In the genomic region with DNA sequence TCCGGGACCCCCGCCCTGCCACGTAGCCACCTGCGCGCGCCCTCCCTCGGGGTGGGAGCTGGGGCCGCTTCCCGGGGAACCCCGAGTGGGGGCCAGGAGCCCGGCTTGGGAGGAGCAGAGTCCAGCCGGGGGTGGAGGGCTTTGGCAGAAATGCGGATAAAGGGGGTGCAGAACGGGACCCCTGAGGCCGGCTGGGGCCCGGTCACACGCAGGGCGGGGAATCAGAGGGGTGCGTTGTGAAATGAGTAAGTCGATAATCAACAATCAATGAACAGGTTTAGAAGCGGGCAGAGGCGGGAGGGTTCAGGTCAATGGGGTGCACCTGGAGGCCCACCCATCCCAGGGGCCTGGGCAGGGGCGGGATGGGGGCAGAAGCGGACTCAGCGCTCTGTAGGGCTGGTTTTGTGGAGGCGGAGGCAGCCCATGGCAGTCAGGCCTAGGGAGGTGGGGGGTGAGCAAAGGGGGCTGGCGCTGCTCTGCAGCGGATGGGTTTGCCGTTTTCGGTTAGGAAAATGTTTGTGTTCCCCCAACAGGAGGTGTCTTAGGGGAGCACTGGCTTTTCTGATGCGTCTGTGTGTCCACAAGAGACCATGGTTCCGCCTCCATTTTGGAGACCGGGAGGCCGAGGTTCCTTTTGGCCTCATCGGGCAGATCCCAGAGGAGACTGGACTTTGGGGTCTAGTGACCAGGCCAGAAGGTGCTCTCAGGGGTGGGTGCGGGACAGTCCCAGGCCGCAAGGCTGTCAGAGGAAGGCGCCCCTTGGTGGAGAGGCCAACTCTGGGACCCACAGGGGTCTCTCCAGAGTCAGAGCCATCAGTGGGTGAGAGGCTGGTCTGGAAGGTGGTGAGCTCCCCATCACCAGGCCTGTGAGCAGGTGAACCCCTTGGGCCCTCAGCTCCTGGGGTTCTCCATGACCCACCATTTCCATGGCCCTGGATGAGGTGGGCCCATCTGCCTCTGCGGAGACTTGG, we compare ENCODE assay signal across 10 cellular contexts. TPM values are rescaled to one million over a fixed set of nuclear protein-coding genes. Genes with fewer than 3 reads are reported as not detected.
DNase-seq lines count a peak whose midpoint lies in the region; ATAC-seq and TF ChIP-seq lines count a peak whose summit lies in the region.
"Had no signal": no experiment of that assay in that cellular context is flagged by ENCODE, and none has a peak within 500 bp of the region (broad histone marks: within the 10 kb centered on the region; RNA-seq: fewer than 3 reads in every experiment).

No MANE protein-coding gene starts in this region.

- POLR2A ChIA-PET in activated CD4-positive, alpha-beta T cell treated with anti-CD3 and anti-CD28 coated beads, Interleukin-2, amount 10 ng/mL, durations not matched to agents 7 days and 5 days (lab: Charles Lee) = no interaction called here
- POLR2A ChIA-PET in activated B cell treated with CpG ODN at 0.5 μM for 24 hours (lab: Charles Lee) = interaction anchor here (0.8 to 1.2 kb wide), 3 partner anchors 26 to 77 kb away, joined by 3 to 5 read pairs (median 3); no protein-coding TSS in a partner anchor

- intact Hi-C loops in activated CD4-positive, alpha-beta T cell treated with anti-CD3 and anti-CD28 coated beads, Interleukin-2, amount 10 ng/mL, durations not matched to agents 24 days and 14 days (cut with micrococcal nuclease) = no loop called here
- intact Hi-C loops in activated B cell treated with CpG ODN at 0.5 μM for 24 hours (cut with micrococcal nuclease) = loop anchor here (2.0 kb wide), 1 partner anchor 19 kb away; a partner anchor contains a TSS

- no peak overlapping the region for H3K9ac ChIP-seq in iPS-18a (ENCODE audit: low read length)

- no peak overlapping the region for H3K27ac ChIP-seq in iPS-18a (ENCODE audit: low read length)

- no peaks in the 10 kb centered on the region for H3K36me3 ChIP-seq in iPS-18a (ENCODE audit: control insufficient read depth, low read depth, low read length)

- no peak overlapping the region for H3K27ac Mint-ChIP-seq in activated CD4-positive, alpha-beta T cell treated with anti-CD3 and anti-CD28 coated beads, Interleukin-2, amount 10 ng/mL, durations not matched to agents 7 days and 5 days
- H3K27ac Mint-ChIP-seq in activated CD4-positive, alpha-beta T cell treated with anti-CD3 and anti-CD28 coated beads, Interleukin-2, amount 10 ng/mL, durations not matched to agents 24 days and 14 days = no peak overlapping the region
- no peak overlapping the region for H3K27ac Mint-ChIP-seq in activated B cell treated with CpG ODN at 0.5 μM for 24 hours

- H3K27me3 ChIP-seq in iPS-18a (ENCODE audit: control insufficient read depth, insufficient read depth, low read length) = peaks cover 11% of the 10 kb centered on the region

- TF ChIP-seq CTCF in activated B cell treated with CpG ODN at 0.5 μM for 24 hours (IDR thresholded peaks at IDR 0.05) = no peak

- H3K9me3 Mint-ChIP-seq in activated CD4-positive, alpha-beta T cell treated with anti-CD3 and anti-CD28 coated beads, Interleukin-2, amount 10 ng/mL, durations not matched to agents 7 days and 5 days = no peaks in the 10 kb centered on the region
- H3K9me3 Mint-ChIP-seq in activated CD4-positive, alpha-beta T cell treated with anti-CD3 and anti-CD28 coated beads, Interleukin-2, amount 10 ng/mL, durations not matched to agents 24 days and 14 days = no peaks in the 10 kb centered on the region
- H3K9me3 Mint-ChIP-seq in activated B cell treated with CpG ODN at 0.5 μM for 24 hours = no peaks in the 10 kb centered on the region

- TF ChIP-seq POLR2A in GM18505 (IDR thresholded peaks at IDR 0.05; ENCODE audit: borderline replicate concordance, extremely low read depth, insufficient read depth, insufficient read length) = no peak

- no peaks in the 10 kb centered on the region for H3K36me3 Mint-ChIP-seq in activated CD4-positive, alpha-beta T cell treated with anti-CD3 and anti-CD28 coated beads, Interleukin-2, amount 10 ng/mL, durations not matched to agents 7 days and 5 days (ENCODE audit: low read depth)
- no peaks in the 10 kb centered on the region for H3K36me3 Mint-ChIP-seq in activated CD4-positive, alpha-beta T cell treated with anti-CD3 and anti-CD28 coated beads, Interleukin-2, amount 10 ng/mL, durations not matched to agents 24 days and 14 days (ENCODE audit: low read depth)
- no peaks in the 10 kb centered on the region for H3K36me3 Mint-ChIP-seq in activated B cell treated with CpG ODN at 0.5 μM for 24 hours (ENCODE audit: low read depth)

- H3K4me1 ChIP-seq in iPS-18a (ENCODE audit: control insufficient read depth, low read depth, low read length) = peaks cover 6% of the 10 kb centered on the region

- peak overlapping the region; percentile 22 for H3K4me3 Mint-ChIP-seq in activated CD4-positive, alpha-beta T cell treated with anti-CD3 and anti-CD28 coated beads, Interleukin-2, amount 10 ng/mL, durations not matched to agents 7 days and 5 days
- H3K4me3 Mint-ChIP-seq in activated CD4-positive, alpha-beta T cell treated with anti-CD3 and anti-CD28 coated beads, Interleukin-2, amount 10 ng/mL, durations not matched to agents 24 days and 14 days = no peak overlapping the region
- peak overlapping the region; percentile 78 for H3K4me3 Mint-ChIP-seq in activated B cell treated with CpG ODN at 0.5 μM for 24 hours

- H3K27me3 Mint-ChIP-seq in activated CD4-positive, alpha-beta T cell treated with anti-CD3 and anti-CD28 coated beads, Interleukin-2, amount 10 ng/mL, durations not matched to agents 7 days and 5 days = peaks cover 23% of the 10 kb centered on the region
- H3K27me3 Mint-ChIP-seq in activated CD4-positive, alpha-beta T cell treated with anti-CD3 and anti-CD28 coated beads, Interleukin-2, amount 10 ng/mL, durations not matched to agents 24 days and 14 days = peaks cover 25% of the 10 kb centered on the region
- H3K27me3 Mint-ChIP-seq in activated B cell treated with CpG ODN at 0.5 μM for 24 hours = peaks cover 5% of the 10 kb centered on the region

- no peaks in the 10 kb centered on the region for H3K9me3 ChIP-seq in iPS-18a (ENCODE audit: control insufficient read depth, low read depth, low read length)

- CTCF ChIA-PET in activated CD4-positive, alpha-beta T cell treated with anti-CD3 and anti-CD28 coated beads, Interleukin-2, amount 10 ng/mL, durations not matched to agents 7 days and 5 days (lab: Charles Lee) = no interaction called here
- CTCF ChIA-PET in activated B cell treated with CpG ODN at 0.5 μM for 24 hours (lab: Charles Lee) = interaction anchor here (1.4 kb wide), 1 partner anchor 74 kb away, joined by 3 read pairs; no protein-coding TSS in a partner anchor

- peak; percentile 18 for ATAC-seq in activated B cell treated with CpG ODN at 0.5 μM for 24 hours (ENCODE audit: low read depth)
- peak; percentile 10 for ATAC-seq in stimulated activated naive CD8-positive, alpha-beta T cell treated with anti-CD3 and anti-CD28 coated beads, Interleukin-15, Interleukin-2, amounts not matched to agents 100 U/mL and 50 U/mL, for 24 hours
- no peak for ATAC-seq in GM18505 (IDR thresholded peaks at IDR 0.05; ENCODE audit: unreplicated experiment)
- no peak for ATAC-seq in HG03135 (IDR thresholded peaks at IDR 0.05; ENCODE audit: unreplicated experiment)

- H3K4me3 ChIP-seq in iPS-18a (ENCODE audit: low read length) = peak overlapping the region; percentile 48

- H3K4me1 Mint-ChIP-seq in activated CD4-positive, alpha-beta T cell treated with anti-CD3 and anti-CD28 coated beads, Interleukin-2, amount 10 ng/mL, durations not matched to agents 7 days and 5 days = peaks cover 3% of the 10 kb centered on the region
- no peaks in the 10 kb centered on the region for H3K4me1 Mint-ChIP-seq in activated CD4-positive, alpha-beta T cell treated with anti-CD3 and anti-CD28 coated beads, Interleukin-2, amount 10 ng/mL, durations not matched to agents 24 days and 14 days
- H3K4me1 Mint-ChIP-seq in activated B cell treated with CpG ODN at 0.5 μM for 24 hours = peaks cover 27% of the 10 kb centered on the region

- no peak for DNase-seq in activated CD4-positive, alpha-beta T cell treated with anti-CD3 and anti-CD28 coated beads, Interleukin-2, amount 10 ng/mL, durations not matched to agents 7 days and 5 days
- DNase-seq in activated CD4-positive, alpha-beta T cell treated with anti-CD3 and anti-CD28 coated beads, Interleukin-2, amount 10 ng/mL, durations not matched to agents 24 days and 14 days = no peak
- DNase-seq in activated B cell treated with CpG ODN at 0.5 μM for 24 hours = no peak
- no peak for DNase-seq in stimulated activated naive CD8-positive, alpha-beta T cell treated with anti-CD3 and anti-CD28 coated beads, Interleukin-15, Interleukin-2, amounts not matched to agents 100 U/mL and 50 U/mL, for 24 hours
- DNase-seq in dermis blood vessel endothelial cell = no peak
- DNase-seq: effector CD4-positive, alpha-beta T cell had no signal

RNA-seq across cellular contexts. Expression of a gene that starts 0.7 kb away (rescaled TPM):
- not detected for total RNA-seq in activated CD4-positive, alpha-beta T cell treated with anti-CD3 and anti-CD28 coated beads, Interleukin-2, amount 10 ng/mL, durations not matched to agents 7 days and 5 days
- 0.16 TPM in 1 of 2 replicates, not detected in the other for total RNA-seq in activated CD4-positive, alpha-beta T cell treated with anti-CD3 and anti-CD28 coated beads, Interleukin-2, amount 10 ng/mL, durations not matched to agents 24 days and 14 days
- total RNA-seq in activated B cell treated with CpG ODN at 0.5 μM for 24 hours (6.4 and 7.7 TPM in 2 replicates), dermis blood vessel endothelial cell (0.23 and 0.51 TPM in 2 replicates)

RNA-seq across cellular contexts. Expression of a gene that starts 18.0 kb away (rescaled TPM):
- 10 to 100 TPM; 31.5 to 37.5 TPM for total RNA-seq in activated CD4-positive, alpha-beta T cell treated with anti-CD3 and anti-CD28 coated beads, Interleukin-2, amount 10 ng/mL, durations not matched to agents 7 days and 5 days
- total RNA-seq in activated CD4-positive, alpha-beta T cell treated with anti-CD3 and anti-CD28 coated beads, Interleukin-2, amount 10 ng/mL, durations not matched to agents 24 days and 14 days = 48.8 and 52.2 TPM in 2 replicates
- total RNA-seq in activated B cell treated with CpG ODN at 0.5 μM for 24 hours (33.8 and 34.3 TPM in 2 replicates), dermis blood vessel endothelial cell (24.5 and 26.6 TPM in 2 replicates)

RNA-seq across cellular contexts. Expression of a gene that starts 19.4 kb away (rescaled TPM):
- 1 to 10 TPM; 1.1 to 1.2 TPM for total RNA-seq in activated CD4-positive, alpha-beta T cell treated with anti-CD3 and anti-CD28 coated beads, Interleukin-2, amount 10 ng/mL, durations not matched to agents 7 days and 5 days
- total RNA-seq in activated CD4-positive, alpha-beta T cell treated with anti-CD3 and anti-CD28 coated beads, Interleukin-2, amount 10 ng/mL, durations not matched to agents 24 days and 14 days = 0.07 and 0.09 TPM in 2 replicates
- 34.8 and 35.4 TPM in 2 replicates for total RNA-seq in activated B cell treated with CpG ODN at 0.5 μM for 24 hours
- 1.0 and 1.4 TPM in 2 replicates for total RNA-seq in dermis blood vessel endothelial cell
- total RNA-seq: NCI-H460 had no signal

Comparison
In these comparisons a context has a peak if more than half of its experiments do, and no peak if none do; other contexts are left out.
1. ATAC-seq: peak in activated B cell treated with CpG ODN at 0.5 μM for 24 hours (single experiment) and stimulated activated naive CD8-positive, alpha-beta T cell treated with anti-CD3 and anti-CD28 coated beads, Interleukin-15, Interleukin-2, amounts not matched to agents 100 U/mL and 50 U/mL, for 24 hours (single experiment); none in GM18505 (single experiment) and HG03135 (single experiment).
2. RNA of a gene that starts 19.4 kb away (total RNA-seq): 34.8 to 35.4 TPM in activated B cell treated with CpG ODN at 0.5 μM for 24 hours; 1.1 to 1.2 TPM in activated CD4-positive, alpha-beta T cell treated with anti-CD3 and anti-CD28 coated beads, Interleukin-2, amount 10 ng/mL, durations not matched to agents 7 days and 5 days, 1.0 to 1.4 TPM in dermis blood vessel endothelial cell and 0.07 to 0.09 TPM in activated CD4-positive, alpha-beta T cell treated with anti-CD3 and anti-CD28 coated beads, Interleukin-2, amount 10 ng/mL, durations not matched to agents 24 days and 14 days; every median in the first group is over 10 times any median in the second.